13 cellular contexts compared by ENCODE assay signal in the genomic region with DNA sequence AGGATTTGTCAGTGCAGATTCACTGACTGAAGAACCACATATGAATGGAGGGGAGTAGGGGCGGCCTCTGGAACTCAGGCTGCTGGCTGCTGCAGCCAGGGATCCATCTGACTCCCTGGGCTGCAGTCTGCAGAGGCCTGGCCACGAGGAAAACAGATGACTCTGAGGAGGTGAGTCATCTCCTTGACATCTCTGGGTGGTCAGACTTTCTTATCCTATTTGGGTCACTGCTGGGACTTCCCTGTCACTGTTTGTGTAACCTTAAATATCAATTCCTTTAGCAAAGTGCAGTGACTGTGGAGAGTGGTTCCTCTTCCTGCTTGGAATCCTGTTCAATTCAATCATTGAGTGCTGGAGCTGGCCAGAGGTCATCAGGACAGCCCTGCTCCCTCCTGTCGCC. TPM values are rescaled to one million over a fixed set of nuclear protein-coding genes. Genes with fewer than 3 reads are reported as not detected.
"Had no signal": no experiment of that assay in that cellular context is flagged by ENCODE, and none has a peak within 500 bp of the region (broad histone marks: within the 10 kb centered on the region; RNA-seq: fewer than 3 reads in every experiment).

No MANE protein-coding gene starts in this region.

RNA-seq across cellular contexts. Expression of a gene that starts 5.4 kb away (rescaled TPM):
- total RNA-seq: activated CD8-positive, alpha-beta T cell treated with anti-CD3 and anti-CD28 coated beads for 36 hours; activated naive CD8-positive, alpha-beta T cell treated with anti-CD3 and anti-CD28 coated beads for 36 hours; activated T-cell treated with anti-CD3 and anti-CD28 coated beads, Interleukin-2, amount 50 U/mL, for 72 hours; cardiac muscle cell; left ventricle myocardium inferior; mesenteric fat pad; myocyte; neural crest cell; ovary; T-helper 1 cell treated with Interleukin-12 subunit alpha and Interleukin-12 subunit beta and Interleukin-4 antibody, amounts not matched to agents 30 ng/mL and 1 ng/mL, for 36 hours; thoracic aorta; urinary bladder had no signal

RNA-seq across cellular contexts. Expression of a gene that starts 47.6 kb away (rescaled TPM):
- total RNA-seq: activated CD8-positive, alpha-beta T cell treated with anti-CD3 and anti-CD28 coated beads for 36 hours; activated naive CD8-positive, alpha-beta T cell treated with anti-CD3 and anti-CD28 coated beads for 36 hours; activated T-cell treated with anti-CD3 and anti-CD28 coated beads, Interleukin-2, amount 50 U/mL, for 72 hours; aorta; cardiac muscle cell; left ventricle myocardium inferior; mesenteric fat pad; myocyte; neural crest cell; ovary; T-helper 1 cell treated with Interleukin-12 subunit alpha and Interleukin-12 subunit beta and Interleukin-4 antibody, amounts not matched to agents 30 ng/mL and 1 ng/mL, for 36 hours; thoracic aorta; urinary bladder had no signal
